In the genomic region with DNA sequence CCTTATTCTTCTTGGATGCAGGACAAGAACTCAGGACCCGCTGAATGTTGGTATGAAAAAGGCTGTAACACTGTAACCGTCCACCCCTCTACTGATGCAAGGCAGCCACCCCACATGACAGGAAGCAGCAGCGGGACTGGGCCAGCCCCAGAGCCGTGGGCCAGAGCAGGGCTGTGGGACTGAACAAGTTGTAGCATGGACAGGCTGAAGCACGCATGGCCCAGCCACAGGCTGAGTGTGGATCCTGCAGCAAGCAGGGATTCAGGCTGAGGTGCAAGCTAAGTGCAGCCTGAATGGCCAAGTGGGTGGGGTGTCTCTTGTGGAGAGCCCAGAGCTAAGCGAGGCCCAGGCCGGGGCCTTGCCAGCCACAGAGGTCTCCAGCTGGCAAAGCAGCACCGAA, we compare ENCODE assay signal across 31 cellular contexts.
"Had no signal": no experiment of that assay in that cellular context is flagged by ENCODE, and none has a peak within 500 bp of the region (broad histone marks: within the 10 kb centered on the region; RNA-seq: fewer than 3 reads in every experiment).

No MANE protein-coding gene starts in this region.

- DNase-seq: activated CD4-positive, alpha-beta T cell treated with anti-CD3 and anti-CD28 coated beads for 36 hours; activated CD4-positive, alpha-beta T cell treated with anti-CD3 and anti-CD28 coated beads, Interleukin-2, amount 10 ng/mL, durations not matched to agents 7 days and 5 days; activated CD4-positive, alpha-beta T cell treated with anti-CD3 and anti-CD28 coated beads, Interleukin-2, amount 50 U/mL, for 48 hours; activated CD8-positive, alpha-beta T cell treated with anti-CD3 and anti-CD28 coated beads, Interleukin-2, amount 10 ng/mL, durations not matched to agents 7 days and 5 days; activated gamma-delta T cell; activated naive CD4-positive, alpha-beta T cell treated with Interleukin-2 at 50 U/mL for 16 hours; activated T-cell treated with anti-CD3 and anti-CD28 coated beads, Interleukin-2, amount 50 U/mL, for 24 hours; adrenal gland; body of pancreas; Kasumi-1; KG1; MG63; NCI-H1048; NCI-H1105 treated with DMSO at 0.1 percent for 48 hours; NCI-H1436; NCI-H1694 treated with DMSO at 0.1 percent for 48 hours; NCI-H2029; NCI-H345; NCI-H748 treated with DMSO at 0.1 percent for 48 hours; NK-92 treated with Interleukin-12 subunit alpha and Interleukin-12 subunit beta, amount 100 ng/mL, for 24 hours; PC-3; Peyer's patch; RPMI8226; SHP77 treated with DMSO at 0.1 percent for 48 hours; SK-N-SH had no signal

- H3K36me3 ChIP-seq: adrenal gland, breast epithelium, MG63, Peyer's patch, SJSA1 had no signal

- H3K4me1 ChIP-seq: adrenal gland, body of pancreas, breast epithelium, Peyer's patch, SJSA1 had no signal

- H3K4me3 ChIP-seq: adrenal gland, body of pancreas, breast epithelium, MG63, Peyer's patch, SJSA1 had no signal

- H3K27me3 ChIP-seq: adrenal gland, body of pancreas, breast epithelium, MG63, Peyer's patch, SJSA1 had no signal

- H3K4me2 ChIP-seq: SK-N-SH had no signal

- H3K9me3 ChIP-seq: adrenal gland, body of pancreas, breast epithelium, MG63, Peyer's patch, SJSA1, SK-N-SH had no signal

- FAIRE-seq: astrocyte, TTC549 had no signal

- ATAC-seq: activated CD4-positive, alpha-beta T cell treated with anti-CD3 and anti-CD28 coated beads for 36 hours; activated CD4-positive, CD25-positive, alpha-beta regulatory T cell treated with anti-CD3 and anti-CD28 coated beads, Interleukin-2, amount 50 U/mL, for 24 hours; activated CD8-positive, alpha-beta T cell treated with anti-CD3 and anti-CD28 coated beads, Interleukin-2, amount 10 ng/mL, durations not matched to agents 7 days and 5 days; activated naive CD4-positive, alpha-beta T cell treated with anti-CD3 and anti-CD28 coated beads, Interleukin-2, amount 50 U/mL, for 72 hours; body of pancreas; PC-3 had no signal

- H3K27ac ChIP-seq: adrenal gland, body of pancreas, breast epithelium, Peyer's patch, SJSA1 had no signal

- H3K9ac ChIP-seq: SK-N-SH had no signal
